In genomic region chr15:75024102-75024636, GRCh38 we compare ENCODE assay signal across 1 cellular context.
TF ChIP-seq lines count a peak whose summit lies in the region.

No MANE protein-coding gene starts in this region.

TF ChIP-seq in GM12878, 131 proteins besides CTCF, POLR2A, EP300 and RAD21:
- TF ChIP-seq SPI1 (IDR thresholded peaks at IDR 0.05; ENCODE audit: borderline replicate concordance, insufficient read depth, low read depth, low read length) (peak; percentile 29; the same call in 1 of the 2 replicates), HDGF (IDR thresholded peaks at IDR 0.05) (no peak), MXI1 (IDR thresholded peaks at IDR 0.05; ENCODE audit: low read depth, low read length) (peak; percentile 54; the same call in 1 of the 2 replicates), ETV6 (conservative IDR thresholded peaks at IDR 0.05 in 1 of 2, IDR thresholded peaks at IDR 0.05 in 1 of 2; ENCODE audit: borderline replicate concordance in 1 of 2, low read depth in 1 of 2) (0 out of 4 replicates have a peak, but pooled peaks of 1 of the 2 experiments have one; percentile 7), HSF1 (IDR thresholded peaks at IDR 0.05; ENCODE audit: low read depth, low read length) (no peak), CHD2 (IDR thresholded peaks at IDR 0.05; ENCODE audit: borderline replicate concordance, low read depth, low read length) (no peak), MYB (IDR thresholded peaks at IDR 0.05; ENCODE audit: borderline replicate concordance, low read depth, low read length) (no peak), ZNF207 (IDR thresholded peaks at IDR 0.05; ENCODE audit: borderline replicate concordance) (no peak)
